Comparison of ENCODE assay signal across 15 cellular contexts in the genomic region with DNA sequence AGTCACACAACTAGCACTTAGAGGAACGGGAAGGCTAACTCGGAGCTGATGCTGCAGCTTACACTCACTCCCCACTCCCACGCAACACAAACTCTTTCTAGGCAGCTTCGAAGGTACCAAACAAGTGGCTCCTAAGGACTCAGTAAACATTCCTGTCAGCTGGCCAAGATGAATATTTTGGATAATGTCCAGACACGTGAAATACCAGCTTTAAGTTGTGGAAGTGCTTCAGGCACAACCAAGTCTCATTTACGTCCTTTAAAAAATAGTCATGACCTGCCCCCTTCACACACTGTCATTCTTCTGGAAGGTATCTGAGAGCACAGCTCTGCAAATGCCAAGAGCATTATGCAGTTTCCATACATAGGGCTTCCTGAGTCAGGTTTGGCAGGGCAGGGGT.
DNase-seq lines count a peak whose midpoint lies in the region; ATAC-seq, FAIRE-seq and TF ChIP-seq lines count a peak whose summit lies in the region.
"Had no signal": no experiment of that assay in that cellular context is flagged by ENCODE, and none has a peak within 500 bp of the region (broad histone marks: within the 10 kb centered on the region; RNA-seq: fewer than 3 reads in every experiment).

No MANE protein-coding gene starts in this region.

- H2BK15ac ChIP-seq in IMR-90 (ENCODE audit: low read depth, low read length), result no peak overlapping the region

- H3K4ac ChIP-seq in IMR-90 (ENCODE audit: low read depth, low read length) (no peak overlapping the region), trophoblast cell (ENCODE audit: low read depth, low read length) (no peak overlapping the region)

- H3K79me1 ChIP-seq in IMR-90 (ENCODE audit: low read depth in 1 of 2, low read length in 2 of 2) (no peaks in the 10 kb centered on the region), trophoblast cell (ENCODE audit: low read length) (peaks cover 21% of the 10 kb centered on the region)

- H3K27ac ChIP-seq in IMR-90 (ENCODE audit: insufficient read depth, low read length), result no peak overlapping the region
- no peak overlapping the region for H3K27ac ChIP-seq in astrocyte (ENCODE audit: low read depth, low read length)
- H3K27ac ChIP-seq in trophoblast cell (ENCODE audit: low read depth, low read length), result peak overlapping the region; percentile 88
- H3K27ac ChIP-seq: gastrocnemius medialis, SK-N-MC had no signal

- H4K91ac ChIP-seq in IMR-90 (ENCODE audit: insufficient read depth, low read depth, low read length), result no peak overlapping the region
- H4K91ac ChIP-seq in trophoblast cell (ENCODE audit: low read depth, low read length), result no peak overlapping the region

- H3K9ac ChIP-seq in IMR-90 (ENCODE audit: low read depth, low read length) (no peak overlapping the region), astrocyte (ENCODE audit: low read length) (no peak overlapping the region), trophoblast cell (ENCODE audit: low read length) (no peak overlapping the region)

- no peak overlapping the region for H2BK5ac ChIP-seq in IMR-90 (ENCODE audit: low read depth, low read length, poor library complexity, severe bottlenecking)
- peak overlapping the region; percentile 2 for H2BK5ac ChIP-seq in trophoblast cell (ENCODE audit: low read depth, low read length, poor library complexity)

- peaks cover 12 to 29% of the 10 kb centered on the region in 2 donors for H3K36me3 Mint-ChIP-seq in activated T-cell treated with anti-CD3 and anti-CD28 coated beads, Interleukin-2, amount 50 U/mL, for 72 hours (ENCODE audit: insufficient read depth in 2 of 2)
- H3K36me3 Mint-ChIP-seq in astrocyte (ENCODE audit: low read depth, unreplicated experiment), result no peaks in the 10 kb centered on the region
- peaks cover 0 to 2% of the 10 kb centered on the region in 2 donors for H3K36me3 Mint-ChIP-seq in stimulated activated naive B cell treated with anti-CD40 and anti-IgM and Interleukin-4, amounts not matched to agents 10 μg/mL and 1 μg/mL and 100 μg/mL, for 72 hours
- H3K36me3 Mint-ChIP-seq: stimulated activated memory B cell treated with anti-CD40 and anti-IgM and Interleukin-4, amounts not matched to agents 10 μg/mL and 1 μg/mL and 100 μg/mL, for 72 hours had no signal

- FAIRE-seq in astrocyte (lab: Jason Lieb, UNC), result no peak
- FAIRE-seq: endometrium had no signal

- no peak overlapping the region for H3K18ac ChIP-seq in IMR-90 (ENCODE audit: low read depth, low read length)
- no peak overlapping the region for H3K18ac ChIP-seq in trophoblast cell (ENCODE audit: low read length)

- no TSS peak for BruUV-seq in IMR-90 (replicated peaks; lab: Mats Ljungman, UMichigan)

- H3K4me1 ChIP-seq in IMR-90 (ENCODE audit: control insufficient read depth, insufficient read depth, low read length), result no peaks in the 10 kb centered on the region
- H3K4me1 ChIP-seq in astrocyte (ENCODE audit: insufficient read depth, low read length), result peaks cover 12% of the 10 kb centered on the region
- peaks cover 0 to 14% of the 10 kb centered on the region in 2 experiments for H3K4me1 ChIP-seq in trophoblast cell (ENCODE audit: control insufficient read depth in 1 of 2, insufficient read depth in 2 of 2, low read length in 2 of 2)
- H3K4me1 ChIP-seq: BE2C had no signal

- TF ChIP-seq RAD21 in IMR-90 (IDR thresholded peaks at IDR 0.05; ENCODE audit: low read length), result no peak

- no peak overlapping the region for H4K12ac ChIP-seq in trophoblast cell (ENCODE audit: low read depth, low read length)

- POLR2A ChIA-PET in IMR-90 (lab: Charles Lee; ENCODE audit: unreplicated experiment), result no interaction called here

- in situ Hi-C loops in IMR-90 (cut with MboI; ENCODE audit: low sequenced_read_pairs), result no loop called here

- H3K9me1 ChIP-seq in IMR-90 (ENCODE audit: insufficient read depth, low read length), result no peaks in the 10 kb centered on the region

- no peak overlapping the region for H2BK20ac ChIP-seq in IMR-90 (ENCODE audit: low read depth, low read length)

- WGBS in IMR-90 (ENCODE audit: extremely low coverage in 2 of 2, insufficient read length in 1 of 2), 2 experiments, result no CpG with 5 or more reads among the region's 6 CpGs
- WGBS in trophoblast cell (ENCODE audit: extremely low coverage, insufficient coverage, insufficient read length), result no CpG with 5 or more reads among the region's 6 CpGs

- H2BK12ac ChIP-seq in trophoblast cell (ENCODE audit: low read length), result no peak overlapping the region

- no peaks in the 10 kb centered on the region for H3K27me3 ChIP-seq in IMR-90 (ENCODE audit: control insufficient read depth, insufficient read depth, low read length)
- H3K27me3 ChIP-seq in astrocyte (ENCODE audit: insufficient read depth, low read length), result no peaks in the 10 kb centered on the region
- no peaks in the 10 kb centered on the region for H3K27me3 ChIP-seq in trophoblast cell (ENCODE audit: insufficient read depth, low read length)
- H3K27me3 ChIP-seq: BE2C, gastrocnemius medialis had no signal

- peak overlapping the region; percentile 57 to 75 for H3K4me3 Mint-ChIP-seq in activated T-cell treated with anti-CD3 and anti-CD28 coated beads, Interleukin-2, amount 50 U/mL, for 72 hours
- H3K4me3 Mint-ChIP-seq in astrocyte (ENCODE audit: unreplicated experiment), result no peak overlapping the region
- H3K4me3 Mint-ChIP-seq in stimulated activated naive B cell treated with anti-CD40 and anti-IgM and Interleukin-4, amounts not matched to agents 10 μg/mL and 1 μg/mL and 100 μg/mL, for 72 hours, result no peak overlapping the region
- H3K4me3 Mint-ChIP-seq: stimulated activated memory B cell treated with anti-CD40 and anti-IgM and Interleukin-4, amounts not matched to agents 10 μg/mL and 1 μg/mL and 100 μg/mL, for 72 hours had no signal

- DNase-seq in activated T-cell treated with anti-CD3 and anti-CD28 coated beads, Interleukin-2, amount 50 U/mL, for 72 hours, result no peak
- no peak for DNase-seq in activated T-cell treated with anti-CD3 and anti-CD28 coated beads, Interleukin-2, amount 50 U/mL, for 1 hour
- DNase-seq in IMR-90 (peak; percentile 26), astrocyte (ENCODE audit: low read depth) (peak; percentile 75), trophoblast cell (peak; percentile 75 to 87), retina (no peak)
- DNase-seq in stimulated activated naive B cell treated with anti-CD40 and anti-IgM and Interleukin-4, amounts not matched to agents 10 μg/mL and 1 μg/mL and 100 μg/mL, for 72 hours, result no peak
- DNase-seq: BE2C; caudate nucleus; gastrocnemius medialis; stimulated activated CD4-positive, alpha-beta T cell treated with anti-CD3 and anti-CD28 coated beads, Interleukin-2, amount 100 ng/mL, for 48 hours had no signal

- H2BK120ac ChIP-seq in IMR-90 (ENCODE audit: low read depth, low read length) (no peak overlapping the region), trophoblast cell (ENCODE audit: insufficient read depth, low read length, poor library complexity) (no peak overlapping the region)

- H4K8ac ChIP-seq in IMR-90 (ENCODE audit: low read depth in 2 of 2, low read length in 2 of 2) (no peak overlapping the region), trophoblast cell (ENCODE audit: low read depth, low read length) (no peak overlapping the region)

- no peak overlapping the region for H4K5ac ChIP-seq in IMR-90 (ENCODE audit: low read depth, low read length)

- H2AK9ac ChIP-seq in IMR-90 (replicated peaks; ENCODE audit: low read depth, low read length, poor library complexity), result no peak overlapping the region

- peaks cover 4 to 12% of the 10 kb centered on the region in 2 donors for H3K9me3 Mint-ChIP-seq in activated T-cell treated with anti-CD3 and anti-CD28 coated beads, Interleukin-2, amount 50 U/mL, for 72 hours
- H3K9me3 Mint-ChIP-seq in astrocyte (ENCODE audit: unreplicated experiment), result no peaks in the 10 kb centered on the region
- H3K9me3 Mint-ChIP-seq in stimulated activated naive B cell treated with anti-CD40 and anti-IgM and Interleukin-4, amounts not matched to agents 10 μg/mL and 1 μg/mL and 100 μg/mL, for 72 hours, result peaks cover 0 to 3% of the 10 kb centered on the region in 2 donors

- peak; percentile 28 to 41 for ATAC-seq in activated T-cell treated with anti-CD3 and anti-CD28 coated beads, Interleukin-2, amount 50 U/mL, for 72 hours (replicated peaks in 1 of 2)
- no peak for ATAC-seq in IMR-90 (ENCODE audit: low read depth)
- no peak for ATAC-seq in HG02759 (IDR thresholded peaks at IDR 0.05; ENCODE audit: unreplicated experiment)
- no peak for ATAC-seq in stimulated activated naive B cell treated with anti-CD40 and anti-IgM and Interleukin-4, amounts not matched to agents 10 μg/mL and 1 μg/mL and 100 μg/mL, for 72 hours (replicated peaks)
- ATAC-seq: gastrocnemius medialis; stimulated activated memory B cell treated with anti-CD40 and anti-IgM and Interleukin-4, amounts not matched to agents 10 μg/mL and 1 μg/mL and 100 μg/mL, for 72 hours had no signal

- no peak for TF ChIP-seq CTCF in IMR-90 (conservative IDR thresholded peaks at IDR 0.05; ENCODE audit: low read depth, low read length)
- TF ChIP-seq CTCF in astrocyte (IDR thresholded peaks at IDR 0.05; ENCODE audit: insufficient read depth, low read depth, low read length), result no peak

- H3K14ac ChIP-seq in IMR-90 (replicated peaks; ENCODE audit: low read depth, low read length) (no peak overlapping the region), trophoblast cell (ENCODE audit: low read length) (no peak overlapping the region)

- H3K23ac ChIP-seq in IMR-90 (ENCODE audit: low read depth, low read length) (no peak overlapping the region), trophoblast cell (ENCODE audit: low read length) (no peak overlapping the region)

- no peak overlapping the region for H3K4me2 ChIP-seq in IMR-90 (ENCODE audit: low read depth, low read length)
- peak overlapping the region; percentile 53 for H3K4me2 ChIP-seq in astrocyte (ENCODE audit: low read length)
- H3K4me2 ChIP-seq in trophoblast cell (ENCODE audit: low read length), result peak overlapping the region; percentile 51

- H2AK5ac ChIP-seq in IMR-90 (ENCODE audit: low read depth, low read length) (no peak overlapping the region), trophoblast cell (ENCODE audit: low read length) (no peak overlapping the region)

- H3K9me3 ChIP-seq in IMR-90 (ENCODE audit: control insufficient read depth, insufficient read depth, low read length) (no peaks in the 10 kb centered on the region), astrocyte (ENCODE audit: insufficient read depth, low read depth, low read length) (no peaks in the 10 kb centered on the region), trophoblast cell (ENCODE audit: insufficient read depth, low read depth, low read length) (no peaks in the 10 kb centered on the region)
- H3K9me3 ChIP-seq: BE2C, gastrocnemius medialis had no signal

- H3K4me3 ChIP-seq in IMR-90 (ENCODE audit: insufficient read depth, low read depth, low read length) (no peak overlapping the region), astrocyte (ENCODE audit: insufficient read depth, low read depth, low read length) (no peak overlapping the region), trophoblast cell (ENCODE audit: low read depth, low read length) (no peak overlapping the region)
- H3K4me3 ChIP-seq: gastrocnemius medialis, SK-N-MC had no signal

- dilution Hi-C loops in IMR-90 (cut with HindIII; ENCODE audit: low sequenced_read_pairs, unreplicated experiment), result no loop called here

- H3K36me3 ChIP-seq in IMR-90 (ENCODE audit: control insufficient read depth, insufficient read depth, low read length), result no peaks in the 10 kb centered on the region
- H3K36me3 ChIP-seq in astrocyte (ENCODE audit: insufficient read depth, low read length), result no peaks in the 10 kb centered on the region
- no peaks in the 10 kb centered on the region for H3K36me3 ChIP-seq in trophoblast cell (ENCODE audit: control insufficient read depth in 1 of 2, insufficient read depth in 2 of 2, low read length in 2 of 2)
- H3K36me3 ChIP-seq: BE2C, gastrocnemius medialis had no signal

- H2AFZ ChIP-seq in IMR-90 (replicated peaks; ENCODE audit: low read length, poor library complexity), result no peak overlapping the region
- H2AFZ ChIP-seq in astrocyte (ENCODE audit: low read depth, low read length), result peak overlapping the region; percentile 34
- no peak overlapping the region for H2AFZ ChIP-seq in trophoblast cell (ENCODE audit: insufficient read depth, low read length, poor library complexity)

- CTCF ChIA-PET in IMR-90 (lab: Yijun Ruan, JAX), result no interaction called here

- H3K27me3 Mint-ChIP-seq in activated T-cell treated with anti-CD3 and anti-CD28 coated beads, Interleukin-2, amount 50 U/mL, for 72 hours (ENCODE audit: low read depth), result no peaks in the 10 kb centered on the region
- no peaks in the 10 kb centered on the region for H3K27me3 Mint-ChIP-seq in astrocyte (ENCODE audit: low read depth, unreplicated experiment)
- H3K27me3 Mint-ChIP-seq in stimulated activated naive B cell treated with anti-CD40 and anti-IgM and Interleukin-4, amounts not matched to agents 10 μg/mL and 1 μg/mL and 100 μg/mL, for 72 hours, result no peaks in the 10 kb centered on the region
- H3K27me3 Mint-ChIP-seq: stimulated activated memory B cell treated with anti-CD40 and anti-IgM and Interleukin-4, amounts not matched to agents 10 μg/mL and 1 μg/mL and 100 μg/mL, for 72 hours had no signal

- H3K27ac Mint-ChIP-seq in activated T-cell treated with anti-CD3 and anti-CD28 coated beads, Interleukin-2, amount 50 U/mL, for 72 hours, result peak overlapping the region; percentile 88
- H3K27ac Mint-ChIP-seq in astrocyte (ENCODE audit: unreplicated experiment), result peak overlapping the region; percentile 71
- H3K27ac Mint-ChIP-seq in stimulated activated naive B cell treated with anti-CD40 and anti-IgM and Interleukin-4, amounts not matched to agents 10 μg/mL and 1 μg/mL and 100 μg/mL, for 72 hours, result no peak overlapping the region
- H3K27ac Mint-ChIP-seq: stimulated activated memory B cell treated with anti-CD40 and anti-IgM and Interleukin-4, amounts not matched to agents 10 μg/mL and 1 μg/mL and 100 μg/mL, for 72 hours had no signal

- no peak overlapping the region for H3K56ac ChIP-seq in IMR-90 (ENCODE audit: extremely low read depth, insufficient read depth, low read length)

- no peaks in the 10 kb centered on the region for H3K79me2 ChIP-seq in astrocyte (ENCODE audit: insufficient read depth, low read length)
- H3K79me2 ChIP-seq in trophoblast cell (ENCODE audit: control insufficient read depth, insufficient read depth, low read length, poor library complexity), result peaks cover 2% of the 10 kb centered on the region

- intact Hi-C loops in IMR-90 (cut with micrococcal nuclease), result no loop called here

- TF ChIP-seq POLR2A in IMR-90 (IDR thresholded peaks at IDR 0.05; ENCODE audit: low read depth, low read length), result no peak

- H4K20me1 ChIP-seq in IMR-90 (ENCODE audit: insufficient read depth, low read length), result no peaks in the 10 kb centered on the region
- no peaks in the 10 kb centered on the region for H4K20me1 ChIP-seq in astrocyte (ENCODE audit: insufficient read depth, low read length)

- peaks cover 89% of the 10 kb centered on the region for H3K4me1 Mint-ChIP-seq in activated T-cell treated with anti-CD3 and anti-CD28 coated beads, Interleukin-2, amount 50 U/mL, for 72 hours (ENCODE audit: low read depth)
- H3K4me1 Mint-ChIP-seq in astrocyte (ENCODE audit: low read depth, unreplicated experiment), result peaks cover 25% of the 10 kb centered on the region
- no peaks in the 10 kb centered on the region for H3K4me1 Mint-ChIP-seq in stimulated activated naive B cell treated with anti-CD40 and anti-IgM and Interleukin-4, amounts not matched to agents 10 μg/mL and 1 μg/mL and 100 μg/mL, for 72 hours
- H3K4me1 Mint-ChIP-seq: stimulated activated memory B cell treated with anti-CD40 and anti-IgM and Interleukin-4, amounts not matched to agents 10 μg/mL and 1 μg/mL and 100 μg/mL, for 72 hours had no signal

Comparison
In these comparisons a context has a peak if more than half of its experiments do, and no peak if none do; other contexts are left out.
1. ATAC-seq: peak in activated T-cell treated with anti-CD3 and anti-CD28 coated beads, Interleukin-2, amount 50 U/mL, for 72 hours (2 of 2); none in IMR-90 (single experiment), HG02759 (single experiment) and stimulated activated naive B cell treated with anti-CD40 and anti-IgM and Interleukin-4, amounts not matched to agents 10 μg/mL and 1 μg/mL and 100 μg/mL, for 72 hours (0 of 2).
2. DNase-seq: peak in IMR-90 (single experiment), astrocyte (single experiment) and trophoblast cell (2 of 2); none in activated T-cell treated with anti-CD3 and anti-CD28 coated beads, Interleukin-2, amount 50 U/mL, for 72 hours (0 of 2), activated T-cell treated with anti-CD3 and anti-CD28 coated beads, Interleukin-2, amount 50 U/mL, for 1 hour (single experiment), stimulated activated naive B cell treated with anti-CD40 and anti-IgM and Interleukin-4, amounts not matched to agents 10 μg/mL and 1 μg/mL and 100 μg/mL, for 72 hours (single experiment) and retina (single experiment).
3. H3K4me3 Mint-ChIP-seq: peak in activated T-cell treated with anti-CD3 and anti-CD28 coated beads, Interleukin-2, amount 50 U/mL, for 72 hours (2 of 2); none in astrocyte (single experiment) and stimulated activated naive B cell treated with anti-CD40 and anti-IgM and Interleukin-4, amounts not matched to agents 10 μg/mL and 1 μg/mL and 100 μg/mL, for 72 hours (0 of 2).